Comparison of ENCODE assay signal across 8 cellular contexts in the genomic region with DNA sequence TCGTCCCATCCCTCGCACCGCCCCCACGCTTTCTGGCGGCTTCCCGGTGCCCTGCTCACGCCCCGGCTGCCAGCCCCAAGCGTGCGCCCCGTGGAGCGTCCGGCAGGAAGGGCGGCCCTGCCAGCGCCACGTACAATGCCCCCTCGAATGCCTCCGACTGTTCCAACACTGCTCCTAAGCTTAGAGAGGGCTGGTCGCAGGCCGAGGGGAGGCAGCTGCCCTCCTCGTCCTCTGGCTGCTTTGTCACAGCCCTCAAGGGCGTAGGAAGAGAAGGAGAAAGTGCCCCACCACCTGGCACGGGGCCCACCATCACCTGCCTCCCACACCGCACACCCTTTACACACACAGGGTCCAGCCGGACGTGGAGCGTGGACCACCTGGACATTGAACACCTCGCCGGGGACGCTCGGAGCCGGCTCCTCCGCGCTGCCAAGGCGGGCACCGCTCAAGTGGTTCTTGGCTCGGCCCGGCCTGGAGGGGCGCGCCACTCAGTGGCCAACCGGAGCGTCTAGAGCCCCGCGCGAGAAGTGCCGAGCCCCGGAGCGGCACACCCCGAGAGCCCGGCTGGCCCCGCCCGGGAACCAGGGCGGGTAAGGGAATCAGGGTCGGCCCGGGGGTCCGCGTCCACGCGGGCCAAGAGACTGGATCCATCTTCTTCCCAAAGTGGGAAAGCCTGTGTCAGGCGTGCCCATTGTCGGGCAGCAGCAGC. TPM values are rescaled to one million over a fixed set of nuclear protein-coding genes. Genes with fewer than 3 reads are reported as not detected.
A peak's percentile ranks its signal among the peaks of the same experiment; 100 is the strongest.
DNase-seq lines count a peak whose midpoint lies in the region; ATAC-seq and TF ChIP-seq lines count a peak whose summit lies in the region.

No MANE protein-coding gene starts in this region.

- H3K36me3 Mint-ChIP-seq in CD8-positive, alpha-beta T cell = no peaks in the 10 kb centered on the region

- H3K27me3 Mint-ChIP-seq in CD8-positive, alpha-beta T cell (ENCODE audit: low read depth) = peaks cover 61% of the 10 kb centered on the region

- no peaks in the 10 kb centered on the region for H3K9me3 ChIP-seq in CD8-positive, alpha-beta T cell (ENCODE audit: low read length)
- H3K9me3 ChIP-seq in suprapubic skin = no peaks in the 10 kb centered on the region

- H3K36me3 ChIP-seq in CD8-positive, alpha-beta T cell (ENCODE audit: insufficient read depth, low read length) = no peaks in the 10 kb centered on the region
- no peaks in the 10 kb centered on the region for H3K36me3 ChIP-seq in suprapubic skin

- H3K4me3 Mint-ChIP-seq in CD8-positive, alpha-beta T cell = peak overlapping the region; percentile 70

- CTCF ChIA-PET in CD8-positive, alpha-beta T cell (lab: Charles Lee) = no interaction called here

- POLR2A ChIA-PET in CD8-positive, alpha-beta T cell (lab: Charles Lee) = no interaction called here

- no peak for TF ChIP-seq POLR2A in suprapubic skin (IDR thresholded peaks at IDR 0.05)

- intact Hi-C loops in CD8-positive, alpha-beta T cell (cut with DNase I, micrococcal nuclease) = no loop called here

- H3K4me3 ChIP-seq in CD8-positive, alpha-beta T cell (ENCODE audit: low read depth, low read length) = peak overlapping the region; percentile 22
- peak overlapping the region; percentile 42 for H3K4me3 ChIP-seq in suprapubic skin

- H3K9me3 Mint-ChIP-seq in CD8-positive, alpha-beta T cell = peaks cover 4% of the 10 kb centered on the region

- peaks cover 21% of the 10 kb centered on the region for H3K4me1 ChIP-seq in CD8-positive, alpha-beta T cell (ENCODE audit: insufficient read depth, low read length)
- H3K4me1 ChIP-seq in suprapubic skin = peaks cover 29% of the 10 kb centered on the region

- peaks cover 13% of the 10 kb centered on the region for H3K27me3 ChIP-seq in CD8-positive, alpha-beta T cell (ENCODE audit: insufficient read depth, low read length)
- peaks cover 78% of the 10 kb centered on the region for H3K27me3 ChIP-seq in suprapubic skin

- H3K4me1 Mint-ChIP-seq in CD8-positive, alpha-beta T cell (ENCODE audit: low read depth) = peaks cover 19% of the 10 kb centered on the region

- no peak for ATAC-seq in CD8-positive, alpha-beta T cell
- peak; percentile 48 for ATAC-seq in GM21390 (IDR thresholded peaks at IDR 0.05; ENCODE audit: unreplicated experiment)
- no peak for ATAC-seq in GM19328 (IDR thresholded peaks at IDR 0.05; ENCODE audit: unreplicated experiment)

- H3K27ac ChIP-seq in CD8-positive, alpha-beta T cell (ENCODE audit: low read depth, low read length) = no peak overlapping the region
- H3K27ac ChIP-seq in caudate nucleus (ENCODE audit: low read depth, low read length) = peak overlapping the region; percentile 47
- peak overlapping the region; percentile 10 for H3K27ac ChIP-seq in suprapubic skin

- DNase-seq in CD8-positive, alpha-beta T cell = peak in 1 of 7 experiments; percentile 18
- DNase-seq in NCI-H748 (lab: John Stamatoyannopoulos, UW; ENCODE audit: unreplicated experiment) (peak; percentile 88), caudate nucleus (lab: John Stamatoyannopoulos, UW) (peak in 55 of 61 donors; percentile 17 to 76 (median 52)), left kidney (ENCODE audit: low read depth, low spot score) (peak; percentile 77), suprapubic skin (ENCODE audit: low spot score in 2 of 2) (no peak), GF-D8 (lab: John Stamatoyannopoulos, UW) (no peak)

- no peak for TF ChIP-seq EP300 in suprapubic skin (IDR thresholded peaks at IDR 0.05)

- H3K27ac Mint-ChIP-seq in CD8-positive, alpha-beta T cell = no peak overlapping the region

- TF ChIP-seq CTCF in CD8-positive, alpha-beta T cell (IDR thresholded peaks at IDR 0.05) = no peak
- no peak for TF ChIP-seq CTCF in suprapubic skin (IDR thresholded peaks at IDR 0.05)

- WGBS in suprapubic skin = 6% methylated on average over 13 of the region's 61 CpGs

RNA-seq across cellular contexts. Expression of a gene that starts 0.8 kb away (rescaled TPM):
- not detected for total RNA-seq in CD8-positive, alpha-beta T cell
- 10 to 100 TPM in 3 of 4 donors, 1 to 10 TPM in 1; 8.9 to 29.4 (median 19.5) TPM for total RNA-seq in suprapubic skin

Comparison
In these comparisons a context has a peak if more than half of its experiments do, and no peak if none do; other contexts are left out.
1. DNase-seq: peak in NCI-H748 (single experiment), caudate nucleus (55 of 61) and left kidney (single experiment); none in suprapubic skin (0 of 2) and GF-D8 (single experiment).
2. RNA of a gene that starts 0.8 kb away (total RNA-seq): 8.9 to 29.4 TPM in suprapubic skin; not detected in CD8-positive, alpha-beta T cell; every median in the first group is over 4 times any median in the second.